Comparison of ENCODE assay signal across 9 cellular contexts in genomic region chr3:128068156-128068620, GRCh38. TPM values are rescaled to one million over a fixed set of nuclear protein-coding genes. Genes with fewer than 3 reads are reported as not detected.
DNase-seq lines count a peak whose midpoint lies in the region; ATAC-seq and TF ChIP-seq lines count a peak whose summit lies in the region.
"Had no signal": no experiment of that assay in that cellular context is flagged by ENCODE, and none has a peak within 500 bp of the region (broad histone marks: within the 10 kb centered on the region; RNA-seq: fewer than 3 reads in every experiment).

No MANE protein-coding gene starts in this region.

- peak overlapping the region in 1 of 2 donors; percentile 82 for H3K27ac Mint-ChIP-seq in natural killer cell treated with Interleukin-12 subunit alpha and Interleukin-12 subunit beta and Interleukin-15 and Interleukin-18, amount 100 ng/mL, for 72 hours
- H3K27ac Mint-ChIP-seq: T-helper 1 cell treated with Interleukin-12 subunit alpha and Interleukin-12 subunit beta and Interleukin-4 antibody, amounts not matched to agents 30 μg/mL and 1 μg/mL, for 36 hours had no signal

- peak; percentile 22 to 39 for ATAC-seq in natural killer cell treated with Interleukin-12 subunit alpha and Interleukin-12 subunit beta and Interleukin-15 and Interleukin-18, amount 100 ng/mL, for 72 hours
- ATAC-seq in HG03108 (IDR thresholded peaks at IDR 0.05; ENCODE audit: unreplicated experiment), result no peak

- no peaks in the 10 kb centered on the region for H3K9me3 Mint-ChIP-seq in natural killer cell treated with Interleukin-12 subunit alpha and Interleukin-12 subunit beta and Interleukin-15 and Interleukin-18, amount 100 ng/mL, for 72 hours
- H3K9me3 Mint-ChIP-seq: T-helper 1 cell treated with Interleukin-12 subunit alpha and Interleukin-12 subunit beta and Interleukin-4 antibody, amounts not matched to agents 30 μg/mL and 1 μg/mL, for 36 hours had no signal

- no peak for TF ChIP-seq CTCF in GM20000 (IDR thresholded peaks at IDR 0.05; ENCODE audit: extremely low read depth, missing control alignments)

- H3K27me3 Mint-ChIP-seq in natural killer cell treated with Interleukin-12 subunit alpha and Interleukin-12 subunit beta and Interleukin-15 and Interleukin-18, amount 100 ng/mL, for 72 hours, result no peaks in the 10 kb centered on the region

- DNase-seq in CMK (ENCODE audit: low read depth) (peak; percentile 26), GM20000 (ENCODE audit: low spot score) (peak; percentile 51), RPMI7951 (ENCODE audit: low read depth) (peak; percentile 49), dermis blood vessel endothelial cell (peak; percentile 79), anterior cingulate cortex (lab: John Stamatoyannopoulos, UW) (no peak), NCI-H2107 treated with DMSO at 0.1 percent for 48 hours (lab: John Stamatoyannopoulos, UW; ENCODE audit: unreplicated experiment) (no peak)
- no peak for DNase-seq in natural killer cell treated with Interleukin-12 subunit alpha and Interleukin-12 subunit beta and Interleukin-15 and Interleukin-18, amount 100 ng/mL, for 72 hours (ENCODE audit: low spot score)

- no peak overlapping the region for H3K4me3 Mint-ChIP-seq in natural killer cell treated with Interleukin-12 subunit alpha and Interleukin-12 subunit beta and Interleukin-15 and Interleukin-18, amount 100 ng/mL, for 72 hours
- H3K4me3 Mint-ChIP-seq: T-helper 1 cell treated with Interleukin-12 subunit alpha and Interleukin-12 subunit beta and Interleukin-4 antibody, amounts not matched to agents 30 μg/mL and 1 μg/mL, for 36 hours had no signal

- peaks cover 38% of the 10 kb centered on the region for H3K36me3 Mint-ChIP-seq in natural killer cell treated with Interleukin-12 subunit alpha and Interleukin-12 subunit beta and Interleukin-15 and Interleukin-18, amount 100 ng/mL, for 72 hours

- H3K4me1 Mint-ChIP-seq in natural killer cell treated with Interleukin-12 subunit alpha and Interleukin-12 subunit beta and Interleukin-15 and Interleukin-18, amount 100 ng/mL, for 72 hours (ENCODE audit: low read depth in 2 of 2), result peaks cover 24 to 26% of the 10 kb centered on the region in 2 donors

RNA-seq across cellular contexts. Expression of gene SEC61A1, which starts 16.0 kb away (rescaled TPM):
- 211 and 234 TPM in 2 replicates for total RNA-seq in RPMI7951 (2014; rRNA removed; shearing (Covaris generic))
- 232 and 339 TPM in 2 replicates for total RNA-seq in dermis blood vessel endothelial cell
- 100 to 1,000 TPM; 278 to 291 TPM for total RNA-seq in natural killer cell treated with Interleukin-12 subunit alpha and Interleukin-12 subunit beta and Interleukin-15 and Interleukin-18, amount 100 ng/mL, for 72 hours

RNA-seq across cellular contexts. Expression of gene RUVBL1, which starts 55.4 kb away (rescaled TPM):
- total RNA-seq in RPMI7951 (2014; rRNA removed; shearing (Covaris generic)), result 115 and 119 TPM in 2 replicates
- 58.2 and 90.0 TPM in 2 replicates for total RNA-seq in dermis blood vessel endothelial cell
- 10 to 100 TPM; 46.6 to 93.0 TPM for total RNA-seq in natural killer cell treated with Interleukin-12 subunit alpha and Interleukin-12 subunit beta and Interleukin-15 and Interleukin-18, amount 100 ng/mL, for 72 hours

Comparison
In these comparisons a context has a peak if more than half of its experiments do, and no peak if none do; other contexts are left out.
1. DNase-seq: peak in CMK (single experiment), GM20000 (single experiment), RPMI7951 (single experiment) and dermis blood vessel endothelial cell (single experiment); none in natural killer cell treated with Interleukin-12 subunit alpha and Interleukin-12 subunit beta and Interleukin-15 and Interleukin-18, amount 100 ng/mL, for 72 hours (single experiment), anterior cingulate cortex (0 of 58) and NCI-H2107 treated with DMSO at 0.1 percent for 48 hours (single experiment).